In the genomic region with DNA sequence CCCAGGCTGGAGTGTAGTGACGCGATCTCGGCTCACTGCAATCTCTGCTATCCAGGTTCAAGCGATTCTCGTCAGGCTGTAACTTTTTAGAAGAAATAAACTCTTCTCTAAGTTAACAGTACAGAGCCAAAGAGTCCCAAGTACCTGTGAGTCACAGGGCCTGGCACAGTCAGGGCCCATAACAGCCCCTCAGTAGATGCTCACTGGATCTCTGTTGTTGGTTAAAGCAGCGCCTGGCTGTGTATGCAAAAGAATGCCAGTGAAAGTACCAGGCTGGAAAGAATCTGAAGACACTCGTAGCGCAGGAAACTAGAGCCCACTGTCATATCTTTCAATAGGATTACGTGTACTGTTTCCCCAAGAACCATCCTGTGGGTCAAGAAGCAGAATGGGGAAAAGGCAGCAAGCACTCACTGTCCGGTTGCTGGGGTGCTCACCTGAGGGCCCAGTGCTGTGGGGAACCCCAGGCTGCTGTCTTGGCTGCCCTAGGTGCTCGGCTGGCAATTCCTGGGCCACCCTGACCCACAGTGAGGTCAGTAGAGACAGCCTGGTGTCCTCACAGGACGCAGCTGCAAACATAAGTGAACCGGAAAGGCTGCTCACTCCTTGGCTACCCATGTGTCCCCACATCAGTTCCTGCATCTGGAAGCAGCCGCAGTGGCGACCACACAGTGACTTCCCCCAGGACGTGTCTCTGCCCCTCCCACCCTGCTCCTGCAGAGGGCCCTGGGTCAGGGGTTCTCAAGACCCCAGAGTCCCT, we compare ENCODE assay signal across 1 cellular context.
TF ChIP-seq lines count a peak whose summit lies in the region.

No MANE protein-coding gene starts in this region.

TF ChIP-seq in HEK293, 187 proteins besides CTCF, POLR2A, EP300 and RAD21 (continued from another document):
- TF ChIP-seq, protein P1, sequence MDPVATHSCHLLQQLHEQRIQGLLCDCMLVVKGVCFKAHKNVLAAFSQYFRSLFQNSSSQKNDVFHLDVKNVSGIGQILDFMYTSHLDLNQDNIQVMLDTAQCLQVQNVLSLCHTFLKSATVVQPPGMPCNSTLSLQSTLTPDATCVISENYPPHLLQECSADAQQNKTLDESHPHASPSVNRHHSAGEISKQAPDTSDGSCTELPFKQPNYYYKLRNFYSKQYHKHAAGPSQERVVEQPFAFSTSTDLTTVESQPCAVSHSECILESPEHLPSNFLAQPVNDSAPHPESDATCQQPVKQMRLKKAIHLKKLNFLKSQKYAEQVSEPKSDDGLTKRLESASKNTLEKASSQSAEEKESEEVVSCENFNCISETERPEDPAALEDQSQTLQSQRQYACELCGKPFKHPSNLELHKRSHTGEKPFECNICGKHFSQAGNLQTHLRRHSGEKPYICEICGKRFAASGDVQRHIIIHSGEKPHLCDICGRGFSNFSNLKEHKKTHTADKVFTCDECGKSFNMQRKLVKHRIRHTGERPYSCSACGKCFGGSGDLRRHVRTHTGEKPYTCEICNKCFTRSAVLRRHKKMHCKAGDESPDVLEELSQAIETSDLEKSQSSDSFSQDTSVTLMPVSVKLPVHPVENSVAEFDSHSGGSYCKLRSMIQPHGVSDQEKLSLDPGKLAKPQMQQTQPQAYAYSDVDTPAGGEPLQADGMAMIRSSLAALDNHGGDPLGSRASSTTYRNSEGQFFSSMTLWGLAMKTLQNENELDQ (tag by site-specific recombination; IDR thresholded peaks at IDR 0.05; ENCODE audit: low read depth): no peak
- TF ChIP-seq ZNF350 (tag by site-specific recombination; IDR thresholded peaks at IDR 0.05) (no peak), ZNF677 (tag by site-specific recombination; IDR thresholded peaks at IDR 0.05) (no peak), BCL11A (tag by site-specific recombination; IDR thresholded peaks at IDR 0.05; ENCODE audit: low read depth) (no peak), ZNF394 (tag by site-specific recombination; IDR thresholded peaks at IDR 0.05; ENCODE audit: borderline replicate concordance) (no peak), ZBTB1 (tag by site-specific recombination; IDR thresholded peaks at IDR 0.05) (no peak), ZNF202 (tag by site-specific recombination; IDR thresholded peaks at IDR 0.05; ENCODE audit: borderline replicate concordance) (no peak), ZNF792 (tag by site-specific recombination; IDR thresholded peaks at IDR 0.05) (no peak), ZNF585B (tag by site-specific recombination; IDR thresholded peaks at IDR 0.05) (no peak), YY2 (tag by site-specific recombination; IDR thresholded peaks at IDR 0.05) (no peak), ZNF23 (tag by site-specific recombination; IDR thresholded peaks at IDR 0.05; ENCODE audit: borderline replicate concordance) (no peak), OSR2 (tag by site-specific recombination; IDR thresholded peaks at IDR 0.05) (no peak), ZNF670 (tag by site-specific recombination; IDR thresholded peaks at IDR 0.05; ENCODE audit: low read depth) (no peak)
- TF ChIP-seq, protein P2, sequence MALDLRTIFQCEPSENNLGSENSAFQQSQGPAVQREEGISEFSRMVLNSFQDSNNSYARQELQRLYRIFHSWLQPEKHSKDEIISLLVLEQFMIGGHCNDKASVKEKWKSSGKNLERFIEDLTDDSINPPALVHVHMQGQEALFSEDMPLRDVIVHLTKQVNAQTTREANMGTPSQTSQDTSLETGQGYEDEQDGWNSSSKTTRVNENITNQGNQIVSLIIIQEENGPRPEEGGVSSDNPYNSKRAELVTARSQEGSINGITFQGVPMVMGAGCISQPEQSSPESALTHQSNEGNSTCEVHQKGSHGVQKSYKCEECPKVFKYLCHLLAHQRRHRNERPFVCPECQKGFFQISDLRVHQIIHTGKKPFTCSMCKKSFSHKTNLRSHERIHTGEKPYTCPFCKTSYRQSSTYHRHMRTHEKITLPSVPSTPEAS (tag by site-specific recombination; IDR thresholded peaks at IDR 0.05): no peak
- TF ChIP-seq, protein P3, sequence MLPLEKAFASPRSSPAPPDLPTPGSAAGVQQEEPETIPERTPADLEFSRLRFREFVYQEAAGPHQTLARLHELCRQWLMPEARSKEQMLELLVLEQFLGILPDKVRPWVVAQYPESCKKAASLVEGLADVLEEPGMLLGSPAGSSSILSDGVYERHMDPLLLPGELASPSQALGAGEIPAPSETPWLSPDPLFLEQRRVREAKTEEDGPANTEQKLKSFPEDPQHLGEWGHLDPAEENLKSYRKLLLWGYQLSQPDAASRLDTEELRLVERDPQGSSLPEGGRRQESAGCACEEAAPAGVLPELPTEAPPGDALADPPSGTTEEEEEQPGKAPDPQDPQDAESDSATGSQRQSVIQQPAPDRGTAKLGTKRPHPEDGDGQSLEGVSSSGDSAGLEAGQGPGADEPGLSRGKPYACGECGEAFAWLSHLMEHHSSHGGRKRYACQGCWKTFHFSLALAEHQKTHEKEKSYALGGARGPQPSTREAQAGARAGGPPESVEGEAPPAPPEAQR (tag by site-specific recombination; IDR thresholded peaks at IDR 0.05): no peak
- TF ChIP-seq, protein P4, sequence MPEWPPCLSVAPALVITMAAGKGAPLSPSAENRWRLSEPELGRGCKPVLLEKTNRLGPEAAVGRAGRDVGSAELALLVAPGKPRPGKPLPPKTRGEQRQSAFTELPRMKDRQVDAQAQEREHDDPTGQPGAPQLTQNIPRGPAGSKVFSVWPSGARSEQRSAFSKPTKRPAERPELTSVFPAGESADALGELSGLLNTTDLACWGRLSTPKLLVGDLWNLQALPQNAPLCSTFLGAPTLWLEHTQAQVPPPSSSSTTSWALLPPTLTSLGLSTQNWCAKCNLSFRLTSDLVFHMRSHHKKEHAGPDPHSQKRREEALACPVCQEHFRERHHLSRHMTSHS (tag by site-specific recombination; IDR thresholded peaks at IDR 0.05): no peak
- TF ChIP-seq, protein P5, sequence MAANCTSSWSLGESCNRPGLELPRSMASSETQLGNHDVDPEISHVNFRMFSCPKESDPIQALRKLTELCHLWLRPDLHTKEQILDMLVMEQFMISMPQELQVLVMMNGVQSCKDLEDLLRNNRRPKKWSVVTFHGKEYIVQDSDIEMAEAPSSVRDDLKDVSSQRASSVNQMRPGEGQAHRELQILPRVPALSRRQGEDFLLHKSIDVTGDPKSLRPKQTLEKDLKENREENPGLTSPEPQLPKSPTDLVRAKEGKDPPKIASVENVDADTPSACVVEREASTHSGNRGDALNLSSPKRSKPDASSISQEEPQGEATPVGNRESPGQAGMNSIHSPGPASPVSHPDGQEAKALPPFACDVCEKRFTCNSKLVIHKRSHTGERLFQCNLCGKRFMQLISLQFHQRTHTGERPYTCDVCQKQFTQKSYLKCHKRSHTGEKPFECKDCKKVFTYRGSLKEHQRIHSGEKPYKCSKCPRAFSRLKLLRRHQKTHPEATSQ (tag by site-specific recombination; IDR thresholded peaks at IDR 0.05): no peak
